19 cellular contexts compared by ENCODE assay signal in the genomic region with DNA sequence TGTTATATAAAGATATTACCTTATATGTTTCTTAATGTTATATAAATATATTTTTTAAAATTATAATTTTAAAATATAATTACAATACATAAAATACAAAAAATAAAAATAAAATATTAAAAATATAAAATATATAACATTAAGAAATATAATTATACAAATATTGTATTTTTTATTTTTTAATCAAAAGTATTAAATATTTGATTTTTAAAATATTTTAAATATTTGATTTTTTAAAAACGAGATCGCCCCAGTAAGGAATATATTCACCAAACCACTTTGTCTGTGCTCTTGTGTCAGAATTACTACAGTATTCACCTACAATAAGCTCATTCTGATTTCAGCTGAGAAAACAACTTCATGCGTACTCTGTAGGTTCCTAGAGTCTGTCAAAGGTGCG.
"Had no signal": no experiment of that assay in that cellular context is flagged by ENCODE, and none has a peak within 500 bp of the region (broad histone marks: within the 10 kb centered on the region; RNA-seq: fewer than 3 reads in every experiment).

No MANE protein-coding gene starts in this region.

- H3K4me3 ChIP-seq: K562 had no signal

- DNase-seq: Kasumi-1, MM.1S, NCI-H1092 treated with DMSO at 0.1 percent for 48 hours, NCI-H1436, NCI-H187, NCI-H2029, NCI-H2081 treated with DMSO at 0.1 percent for 48 hours, NCI-H2171 treated with DMSO at 0.1 percent for 48 hours, NCI-H2227 treated with DMSO at 0.1 percent for 48 hours, NCI-H524, NCI-H526 treated with DMSO at 0.1 percent for 48 hours, NCI-H774, SHP77, SK-N-SH, SW 1271 had no signal

- FAIRE-seq: HepG2, K562 had no signal

- H3K27ac ChIP-seq: KMS-11, RWPE1 had no signal

- H3K9me3 ChIP-seq: SK-N-SH had no signal

- H3K9ac ChIP-seq: KMS-11, SK-N-SH had no signal
